Comparison of ENCODE assay signal across 10 cellular contexts in genomic region chr3:71710906-71711494, GRCh38. TPM values are rescaled to one million over a fixed set of nuclear protein-coding genes. Genes with fewer than 3 reads are reported as not detected.
DNase-seq lines count a peak whose midpoint lies in the region; ATAC-seq and TF ChIP-seq lines count a peak whose summit lies in the region.
"Had no signal": no experiment of that assay in that cellular context is flagged by ENCODE, and none has a peak within 500 bp of the region (broad histone marks: within the 10 kb centered on the region; RNA-seq: fewer than 3 reads in every experiment).

No MANE protein-coding gene starts in this region.

- WGBS in esophagus muscularis mucosa = no CpG with 5 or more reads among the region's 1 CpG

- peak; percentile 65 for ATAC-seq in GM19467 (IDR thresholded peaks at IDR 0.05; ENCODE audit: unreplicated experiment)

- H3K4me1 Mint-ChIP-seq in nephron progenitor cell = peaks cover 5% of the 10 kb centered on the region

- H3K4me3 ChIP-seq in esophagus muscularis mucosa = no peak overlapping the region
- H3K4me3 ChIP-seq: BLaER1 had no signal

- intact Hi-C loops in esophagus muscularis mucosa (cut with DNase I) = no loop called here

- TF ChIP-seq EP300 in esophagus muscularis mucosa (IDR thresholded peaks at IDR 0.05) = no peak

- H3K4me1 ChIP-seq in esophagus muscularis mucosa = peaks cover 3 to 30% (median 24%) of the 10 kb centered on the region in 4 donors
- H3K4me1 ChIP-seq: BLaER1 had no signal

- H3K27ac Mint-ChIP-seq in nephron progenitor cell = no peak overlapping the region

- H3K9me3 ChIP-seq in esophagus muscularis mucosa = no peaks in the 10 kb centered on the region
- H3K9me3 ChIP-seq: BLaER1 had no signal

- TF ChIP-seq POLR2A in esophagus muscularis mucosa (IDR thresholded peaks at IDR 0.05; ENCODE audit: low read depth) = no peak

- in situ Hi-C loops in SK-MEL-5 (cut with HindIII; ENCODE audit: low pct_unique_long_range_greater_than_20kb, low sequenced_read_pairs) = no loop called here

- H3K9me3 Mint-ChIP-seq in nephron progenitor cell = no peaks in the 10 kb centered on the region

- H3K27me3 ChIP-seq in esophagus muscularis mucosa = no peaks in the 10 kb centered on the region
- H3K27me3 ChIP-seq: BLaER1 had no signal

- peaks cover 0 to 35% (median 6%) of the 10 kb centered on the region in 4 donors for H3K36me3 ChIP-seq in esophagus muscularis mucosa
- H3K36me3 ChIP-seq: BLaER1 had no signal

- peak; percentile 60 for DNase-seq in DMS153 (lab: John Stamatoyannopoulos, UW)
- no peak for DNase-seq in DMS153 treated with DMSO at 0.1 percent for 48 hours (lab: John Stamatoyannopoulos, UW; ENCODE audit: unreplicated experiment)
- DNase-seq in HT-29 (ENCODE audit: low spot score) = peak; percentile 41
- peak; percentile 75 for DNase-seq in SK-MEL-5 (ENCODE audit: low read depth, low spot score)
- no peak for DNase-seq in esophagus muscularis mucosa (ENCODE audit: extremely low spot score)
- no peak for DNase-seq in nephron progenitor cell
- no peak for DNase-seq in stimulated activated CD4-positive, alpha-beta T cell treated with anti-CD3 and anti-CD28 coated beads, Interleukin-4, amount 100 ng/mL, for 1 hour

- H3K27me3 Mint-ChIP-seq in nephron progenitor cell (ENCODE audit: low read depth, poor library complexity) = peaks cover under 1% of the 10 kb centered on the region
- H3K27me3 Mint-ChIP-seq: activated naive CD8-positive, alpha-beta T cell had no signal

- H3K27ac ChIP-seq in esophagus muscularis mucosa (replicated peaks in 1 of 4) = no peak overlapping the region
- H3K27ac ChIP-seq: BLaER1 had no signal

- no peak overlapping the region for H3K4me3 Mint-ChIP-seq in nephron progenitor cell
- H3K4me3 Mint-ChIP-seq: activated naive CD8-positive, alpha-beta T cell had no signal

- TF ChIP-seq CTCF in esophagus muscularis mucosa (IDR thresholded peaks at IDR 0.05) (peak; percentile 61 to 70 (median 64)), nephron progenitor cell (IDR thresholded peaks at IDR 0.05) (peak; percentile 61)

- no peaks in the 10 kb centered on the region for H3K36me3 Mint-ChIP-seq in nephron progenitor cell (ENCODE audit: low read depth)

RNA-seq across cellular contexts. Expression of gene EIF4E3, which starts 14.2 kb away (rescaled TPM):
- 0.21 and 0.28 TPM in 2 replicates for total RNA-seq in HT-29 (2014; rRNA removed; shearing (Covaris generic))
- total RNA-seq in SK-MEL-5 (2014; rRNA removed; shearing (Covaris generic)) = 4.1 and 4.4 TPM in 2 replicates
- polyA plus RNA-seq in SK-MEL-5 (2015; cell fraction: cytosol; rRNA removed) = 8.6 and 10.8 TPM in 2 replicates
- polyA plus RNA-seq in SK-MEL-5 (2015; cell fraction: nucleus; rRNA removed) = 9.6 and 21.0 TPM in 2 replicates
- 10 to 100 TPM; 36.2 to 51.9 (median 39.4) TPM for total RNA-seq in esophagus muscularis mucosa

RNA-seq across cellular contexts. Expression of gene GPR27, which starts 42.7 kb away (rescaled TPM):
- total RNA-seq in HT-29 (2014; rRNA removed; shearing (Covaris generic)) = not detected in 2 replicates
- total RNA-seq in SK-MEL-5 (2014; rRNA removed; shearing (Covaris generic)) = 0.66 and 0.93 TPM in 2 replicates
- 2.3 and 2.9 TPM in 2 replicates for polyA plus RNA-seq in SK-MEL-5 (2015; cell fraction: cytosol; rRNA removed)
- polyA plus RNA-seq in SK-MEL-5 (2015; cell fraction: nucleus; rRNA removed) = 0.22 and 0.44 TPM in 2 replicates
- total RNA-seq in esophagus muscularis mucosa = 1 to 10 TPM; 2.2 to 4.3 (median 2.5) TPM

Comparison
In these comparisons a context has a peak if more than half of its experiments do, and no peak if none do; other contexts are left out.
1. DNase-seq: peak in DMS153 (single experiment), HT-29 (single experiment) and SK-MEL-5 (single experiment); none in DMS153 treated with DMSO at 0.1 percent for 48 hours (single experiment), esophagus muscularis mucosa (single experiment), nephron progenitor cell (single experiment) and stimulated activated CD4-positive, alpha-beta T cell treated with anti-CD3 and anti-CD28 coated beads, Interleukin-4, amount 100 ng/mL, for 1 hour (single experiment).